ENCODE assay signal across 23 cellular contexts in genomic region chr7:143910473-143911248, GRCh38. TPM values are rescaled to one million over a fixed set of nuclear protein-coding genes. Genes with fewer than 3 reads are reported as not detected.
"Had no signal": no experiment of that assay in that cellular context is flagged by ENCODE, and none has a peak within 500 bp of the region (broad histone marks: within the 10 kb centered on the region; RNA-seq: fewer than 3 reads in every experiment).

No MANE protein-coding gene starts in this region.

- H3K4me1 ChIP-seq: pancreas, sigmoid colon had no signal

- ATAC-seq: activated T-cell treated with anti-CD3 and anti-CD28 coated beads, Interleukin-2, amount 50 U/mL, for 4 hours; left ventricle myocardium superior; natural killer cell; stimulated activated naive B cell treated with anti-CD40 and anti-IgM and Interleukin-4, amounts not matched to agents 10 μg/mL and 1 μg/mL and 100 μg/mL, for 72 hours had no signal

- H3K36me3 ChIP-seq: cardiac muscle cell, pancreas, sigmoid colon, thyroid gland had no signal

- H3K4me3 ChIP-seq: cardiac muscle cell, dorsolateral prefrontal cortex, pancreas, sigmoid colon, thyroid gland had no signal

- H3K27me3 ChIP-seq: dorsolateral prefrontal cortex, pancreas, sigmoid colon, thyroid gland had no signal

- H3K27ac ChIP-seq: cardiac muscle cell, dorsolateral prefrontal cortex, epithelial cell of prostate, pancreas, thyroid gland had no signal

- H3K9me3 ChIP-seq: pancreas, sigmoid colon, thyroid gland had no signal

- DNase-seq: activated B cell treated with CpG ODN at 0.5 μM for 24 hours; activated CD4-positive, alpha-beta T cell treated with anti-CD3 and anti-CD28 coated beads for 4 hours; activated CD8-positive, alpha-beta memory T cell treated with anti-CD3 and anti-CD28 coated beads, Interleukin-2, amount 50 U/mL, for 4 hours; activated naive CD4-positive, alpha-beta T cell treated with anti-CD3 and anti-CD28 coated beads for 36 hours; activated T-cell treated with anti-CD3 and anti-CD28 coated beads, Interleukin-2, amount 50 U/mL, for 4 hours; dorsolateral prefrontal cortex; head of caudate nucleus; left ventricle myocardium superior; natural killer cell; pancreas; sigmoid colon; stimulated activated naive B cell treated with anti-CD40 and anti-IgM and Interleukin-4, amounts not matched to agents 10 μg/mL and 1 μg/mL and 100 μg/mL, for 72 hours; thyroid gland had no signal

RNA-seq across cellular contexts. Expression of gene OR2F2, which starts 24.4 kb away (rescaled TPM):
- total RNA-seq: activated B cell treated with CpG ODN at 0.5 μM for 24 hours; activated naive CD4-positive, alpha-beta T cell treated with anti-CD3 and anti-CD28 coated beads for 36 hours; activated T-cell treated with anti-CD3 and anti-CD28 coated beads, Interleukin-2, amount 50 U/mL, for 4 hours; cardiac muscle cell; chondrocyte; dorsolateral prefrontal cortex; frontal cortex; left ventricle myocardium superior; mucosa of gallbladder; natural killer cell; pancreas; pulmonary artery endothelial cell; sigmoid colon; SK-MEL-5; subcutaneous adipose tissue; thyroid gland; urinary bladder had no signal
- polyA plus RNA-seq: adipose tissue, cardiac muscle cell, pancreas, sigmoid colon, urinary bladder had no signal

RNA-seq across cellular contexts. Expression of gene OR2F1, which starts 44.0 kb away (rescaled TPM):
- total RNA-seq: activated B cell treated with CpG ODN at 0.5 μM for 24 hours; activated naive CD4-positive, alpha-beta T cell treated with anti-CD3 and anti-CD28 coated beads for 36 hours; activated T-cell treated with anti-CD3 and anti-CD28 coated beads, Interleukin-2, amount 50 U/mL, for 4 hours; cardiac muscle cell; chondrocyte; frontal cortex; left ventricle myocardium superior; mucosa of gallbladder; natural killer cell; pancreas; pulmonary artery endothelial cell; sigmoid colon; SK-MEL-5; subcutaneous adipose tissue; thyroid gland; urinary bladder had no signal
- polyA plus RNA-seq: adipose tissue, cardiac muscle cell, pancreas, sigmoid colon, urinary bladder had no signal
